ENCODE assay signal across 9 cellular contexts in genomic region chr4:133146574-133147198, GRCh38. TPM values are rescaled to one million over a fixed set of nuclear protein-coding genes. Genes with fewer than 3 reads are reported as not detected.
DNase-seq lines count a peak whose midpoint lies in the region; ATAC-seq and TF ChIP-seq lines count a peak whose summit lies in the region.
"Had no signal": no experiment of that assay in that cellular context is flagged by ENCODE, and none has a peak within 500 bp of the region (broad histone marks: within the 10 kb centered on the region; RNA-seq: fewer than 3 reads in every experiment).

No MANE protein-coding gene starts in this region.

- H3K9me2 ChIP-seq in MM.1S (replicated peaks; ENCODE audit: insufficient read depth, low read length) = no peaks in the 10 kb centered on the region

- H2AFZ ChIP-seq in MM.1S (ENCODE audit: low read length) = peak overlapping the region; percentile 57

- H3K9me3 Mint-ChIP-seq in stimulated activated effector memory CD8-positive, alpha-beta T cell treated with anti-CD3 and anti-CD28 coated beads, Interleukin-12 subunit alpha, Interleukin-12 subunit beta, amount 100 ng/mL, for 72 hours = peaks cover 7% of the 10 kb centered on the region
- H3K9me3 Mint-ChIP-seq in immature natural killer cell = peaks cover 11 to 45% (median 23%) of the 10 kb centered on the region in 6 donors
- H3K9me3 Mint-ChIP-seq: stimulated activated naive CD8-positive, alpha-beta T cell treated with anti-CD3 and anti-CD28 coated beads, Interleukin-15, Interleukin-2, amounts not matched to agents 100 ng/mL and 50 ng/mL, for 24 hours had no signal

- WGBS in iPS DF 6.9 (ENCODE audit: insufficient coverage, insufficient read length) = no CpG with 5 or more reads among the region's 27 CpGs
- WGBS in spleen, 5 donors = 2 to 4% (median 3%) methylated on average over 27 of the region's 27 CpGs

- H3K4me1 ChIP-seq in MM.1S (ENCODE audit: low read length) (no peaks in the 10 kb centered on the region), iPS DF 6.9 (ENCODE audit: control insufficient read depth, insufficient read depth, low read length) (0 out of 2 replicates have a peak, but pooled peaks cover 5% of the 10 kb centered on the region), spleen (peaks cover 3 to 59% (median 39%) of the 10 kb centered on the region in 6 donors)

- no peaks in the 10 kb centered on the region for H3K79me2 ChIP-seq in MM.1S (ENCODE audit: low read length)

- DNase-seq in DMS153 treated with DMSO at 0.1 percent for 48 hours (lab: John Stamatoyannopoulos, UW; ENCODE audit: unreplicated experiment) = peak; percentile 43
- peak; percentile 46 for DNase-seq in MM.1S
- DNase-seq in iPS DF 6.9 (ENCODE audit: low read depth, low spot score) = no peak
- DNase-seq in spleen = peak; percentile 56
- DNase-seq in stimulated activated effector memory CD8-positive, alpha-beta T cell treated with anti-CD3 and anti-CD28 coated beads, Interleukin-12 subunit alpha, Interleukin-12 subunit beta, amount 100 ng/mL, for 72 hours (ENCODE audit: low spot score in 2 of 2) = no peak
- no peak for DNase-seq in immature natural killer cell

- peak; percentile 81 for TF ChIP-seq CTCF in MM.1S (IDR thresholded peaks at IDR 0.05; ENCODE audit: low read length)
- TF ChIP-seq CTCF in spleen (IDR thresholded peaks at IDR 0.05 in 8 of 11, conservative IDR thresholded peaks at IDR 0.05 in 3 of 11) = peak in 10 of 11 experiments; percentile 13 to 69 (median 53)

- ATAC-seq in GM19468 (IDR thresholded peaks at IDR 0.05; ENCODE audit: extremely low read depth, unreplicated experiment) = peak; percentile 56
- ATAC-seq in stimulated activated effector memory CD8-positive, alpha-beta T cell treated with anti-CD3 and anti-CD28 coated beads, Interleukin-12 subunit alpha, Interleukin-12 subunit beta, amount 100 ng/mL, for 72 hours = no peak

- H3K36me3 ChIP-seq in MM.1S (replicated peaks; ENCODE audit: insufficient read depth, low read length) (no peaks in the 10 kb centered on the region), iPS DF 6.9 (ENCODE audit: control insufficient read depth, insufficient read depth, low read length) (no peaks in the 10 kb centered on the region), spleen (no peaks in the 10 kb centered on the region)

- no peaks in the 10 kb centered on the region for H3F3A ChIP-seq in MM.1S (ENCODE audit: insufficient read depth, low read length)

- H3K36me3 Mint-ChIP-seq in stimulated activated effector memory CD8-positive, alpha-beta T cell treated with anti-CD3 and anti-CD28 coated beads, Interleukin-12 subunit alpha, Interleukin-12 subunit beta, amount 100 ng/mL, for 72 hours = peaks cover 12% of the 10 kb centered on the region
- H3K36me3 Mint-ChIP-seq in immature natural killer cell = peaks cover 4 to 8% (median 5%) of the 10 kb centered on the region in 3 donors

- no peaks in the 10 kb centered on the region for H4K20me1 ChIP-seq in MM.1S (ENCODE audit: insufficient read depth, low read length)

- intact Hi-C loops in spleen (cut with DNase I; ENCODE audit: low total_unique reads) = no loop called here

- H3K4me2 ChIP-seq in MM.1S (ENCODE audit: low read depth, low read length) = peak overlapping the region; percentile 92

- H3K27ac Mint-ChIP-seq in stimulated activated effector memory CD8-positive, alpha-beta T cell treated with anti-CD3 and anti-CD28 coated beads, Interleukin-12 subunit alpha, Interleukin-12 subunit beta, amount 100 ng/mL, for 72 hours = no peak overlapping the region
- no peak overlapping the region for H3K27ac Mint-ChIP-seq in immature natural killer cell
- H3K27ac Mint-ChIP-seq: stimulated activated naive CD8-positive, alpha-beta T cell treated with anti-CD3 and anti-CD28 coated beads, Interleukin-15, Interleukin-2, amounts not matched to agents 100 ng/mL and 50 ng/mL, for 24 hours had no signal

- peak overlapping the region; percentile 68 for H3K4me3 ChIP-seq in MM.1S (ENCODE audit: low read length)
- H3K4me3 ChIP-seq in iPS DF 6.9 (ENCODE audit: low read length) = peak overlapping the region; percentile 37; the same call in 1 of the 2 replicates
- peak overlapping the region in 7 of 8 donors; percentile 11 to 67 (median 28) for H3K4me3 ChIP-seq in spleen

- no peak overlapping the region for H3K27ac ChIP-seq in MM.1S (ENCODE audit: low read length)
- H3K27ac ChIP-seq in angular gyrus (ENCODE audit: low read depth, low read length) = peak overlapping the region; percentile 87
- H3K27ac ChIP-seq in iPS DF 6.9 (ENCODE audit: low read length) = no peak overlapping the region
- no peak overlapping the region for H3K27ac ChIP-seq in spleen

- H3K9me3 ChIP-seq in MM.1S (replicated peaks; ENCODE audit: insufficient read depth, low read length) = no peaks in the 10 kb centered on the region
- H3K9me3 ChIP-seq in iPS DF 6.9 (ENCODE audit: control insufficient read depth, insufficient read depth, low read length) = no peaks in the 10 kb centered on the region
- no peaks in the 10 kb centered on the region for H3K9me3 ChIP-seq in spleen

- peak overlapping the region; percentile 15; the same call in 1 of the 2 replicates for H3K9ac ChIP-seq in MM.1S (ENCODE audit: low read length)

- TF ChIP-seq POLR2A in spleen (IDR thresholded peaks at IDR 0.05) = no peak

- H3K27me3 Mint-ChIP-seq in immature natural killer cell (ENCODE audit: low read depth in 3 of 3) = peaks cover 16 to 20% (median 19%) of the 10 kb centered on the region in 3 donors

- H3K4me1 Mint-ChIP-seq in stimulated activated effector memory CD8-positive, alpha-beta T cell treated with anti-CD3 and anti-CD28 coated beads, Interleukin-12 subunit alpha, Interleukin-12 subunit beta, amount 100 ng/mL, for 72 hours = no peaks in the 10 kb centered on the region
- H3K4me1 Mint-ChIP-seq in immature natural killer cell = peaks cover 3 to 20% of the 10 kb centered on the region in 2 donors

- no peak overlapping the region for H3K4me3 Mint-ChIP-seq in stimulated activated effector memory CD8-positive, alpha-beta T cell treated with anti-CD3 and anti-CD28 coated beads, Interleukin-12 subunit alpha, Interleukin-12 subunit beta, amount 100 ng/mL, for 72 hours
- H3K4me3 Mint-ChIP-seq in immature natural killer cell = peak overlapping the region in 1 of 5 donors; percentile 49
- H3K4me3 Mint-ChIP-seq: stimulated activated naive CD8-positive, alpha-beta T cell treated with anti-CD3 and anti-CD28 coated beads, Interleukin-15, Interleukin-2, amounts not matched to agents 100 ng/mL and 50 ng/mL, for 24 hours had no signal

- H3K27me3 ChIP-seq in MM.1S (replicated peaks; ENCODE audit: insufficient read depth, low read length) (no peaks in the 10 kb centered on the region; the same call in 1 of the 2 replicates), iPS DF 6.9 (ENCODE audit: control insufficient read depth, insufficient read depth, low read length) (peaks cover 40% of the 10 kb centered on the region), spleen (replicated peaks in 1 of 7) (peaks cover 9 to 73% (median 63%) of the 10 kb centered on the region in 7 donors)

RNA-seq across cellular contexts. Expression of gene PCDH10, which starts 2.4 kb away (rescaled TPM):
- under 1 TPM in 5 of 7 donors, not detected in 2; 0.05 to 0.13 (median 0.06) TPM for total RNA-seq in spleen
- polyA plus RNA-seq in spleen (under 1 TPM in 2 of 3 donors, not detected in 1; under 0.01 to 0.19 TPM), immature natural killer cell (not detected)

Comparison
In these comparisons a context has a peak if more than half of its experiments do, and no peak if none do; other contexts are left out.
1. DNase-seq: peak in DMS153 treated with DMSO at 0.1 percent for 48 hours (single experiment), MM.1S (single experiment) and spleen (single experiment); none in iPS DF 6.9 (single experiment), stimulated activated effector memory CD8-positive, alpha-beta T cell treated with anti-CD3 and anti-CD28 coated beads, Interleukin-12 subunit alpha, Interleukin-12 subunit beta, amount 100 ng/mL, for 72 hours (0 of 2) and immature natural killer cell (0 of 3).
2. Peak in every context shown above with its lines, with median percentiles within 50 percentile points of each other: H3K4me3 ChIP-seq.